In the genomic region with DNA sequence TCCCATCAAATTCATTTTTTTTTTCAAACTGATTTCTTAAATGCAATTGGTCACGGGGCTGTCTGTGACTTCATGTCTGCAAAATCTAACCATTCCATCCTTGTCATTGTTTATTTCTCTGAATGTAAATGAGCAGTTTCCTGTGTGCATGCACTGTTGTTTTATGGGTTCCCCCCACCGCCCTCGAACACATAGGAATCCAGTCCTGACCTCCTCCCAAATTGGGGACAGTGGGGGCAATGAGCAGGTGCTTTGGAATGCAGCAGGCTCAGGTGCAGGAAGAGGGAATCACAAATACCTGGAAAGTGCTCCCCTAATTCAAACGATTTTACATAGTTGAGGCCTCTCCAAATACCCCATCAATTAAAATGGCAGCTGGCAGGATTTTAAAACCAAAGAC, we compare ENCODE assay signal across 19 cellular contexts.
A peak's percentile ranks its signal among the peaks of the same experiment; 100 is the strongest.
DNase-seq lines count a peak whose midpoint lies in the region; ATAC-seq, FAIRE-seq and TF ChIP-seq lines count a peak whose summit lies in the region.
"Had no signal": no experiment of that assay in that cellular context is flagged by ENCODE, and none has a peak within 500 bp of the region (broad histone marks: within the 10 kb centered on the region; RNA-seq: fewer than 3 reads in every experiment).

No MANE protein-coding gene starts in this region.

- DNase-seq in H7 (peak; percentile 25), RWPE2 (ENCODE audit: low spot score) (peak; percentile 32), sigmoid colon (peak; percentile 3), lower lobe of right lung (no peak), GM12892 (ENCODE audit: insufficient read length) (no peak), HEK293T (ENCODE audit: extremely low spot score) (no peak)
- DNase-seq: CD4-positive, alpha-beta memory T cell; DMS153; GDM1; KG1; NCI-H1105 treated with DMSO at 0.1 percent for 48 hours; NCI-H1694 treated with DMSO at 0.1 percent for 48 hours; NCI-H510A treated with DMSO at 0.1 percent for 48 hours; NCI-H774; PC-3 had no signal

- POLR2A ChIA-PET in HEK293T (lab: Yijun Ruan, JAX): no interaction called here

- no peak for TF ChIP-seq EP300 in sigmoid colon (IDR thresholded peaks at IDR 0.05)

- CTCF ChIA-PET in HEK293T (lab: Yijun Ruan, JAX): no interaction called here

- WGBS in sigmoid colon, 2 donors: 41 to 42% methylated on average over 4 of the region's 4 CpGs

- H3K27ac ChIP-seq in RWPE2 (ENCODE audit: poor library complexity, severe bottlenecking): no peak overlapping the region
- H3K27ac ChIP-seq in iPS-18a (ENCODE audit: low read length): no peak overlapping the region
- H3K27ac ChIP-seq in sigmoid colon: no peak overlapping the region
- no peak overlapping the region for H3K27ac ChIP-seq in lower lobe of right lung
- H3K27ac ChIP-seq: RWPE1 had no signal

- TF ChIP-seq CTCF in RWPE2 (IDR thresholded peaks at IDR 0.05; ENCODE audit: poor library complexity, severe bottlenecking) (no peak), sigmoid colon (IDR thresholded peaks at IDR 0.05) (no peak), lower lobe of right lung (IDR thresholded peaks at IDR 0.05) (no peak)

- FAIRE-seq in GM12892 (lab: Jason Lieb, UNC): no peak
- FAIRE-seq: A204.1 had no signal

- no peaks in the 10 kb centered on the region for H3K4me1 ChIP-seq in RWPE2 (ENCODE audit: insufficient read depth, poor library complexity, severe bottlenecking)
- peaks cover 48% of the 10 kb centered on the region for H3K4me1 ChIP-seq in iPS-18a (ENCODE audit: control insufficient read depth, low read depth, low read length)
- H3K4me1 ChIP-seq in sigmoid colon: peaks cover 0 to 6% (median 0%) of the 10 kb centered on the region in 4 donors
- no peaks in the 10 kb centered on the region for H3K4me1 ChIP-seq in lower lobe of right lung

- no peak overlapping the region for H3K9ac ChIP-seq in iPS-18a (ENCODE audit: low read length)

- intact Hi-C loops in sigmoid colon (cut with DNase I): no loop called here
- intact Hi-C loops in lower lobe of right lung (cut with DNase I): no loop called here

- H3K27me3 ChIP-seq in H7 (ENCODE audit: control insufficient read depth, insufficient read depth, low read length) (peaks cover 6% of the 10 kb centered on the region), RWPE2 (ENCODE audit: insufficient read depth, poor library complexity, severe bottlenecking) (no peaks in the 10 kb centered on the region), iPS-18a (ENCODE audit: control insufficient read depth, insufficient read depth, low read length) (peaks cover 74% of the 10 kb centered on the region), sigmoid colon (peaks cover 0 to 10% (median 0%) of the 10 kb centered on the region in 3 donors), lower lobe of right lung (ENCODE audit: low read depth) (peaks cover 17% of the 10 kb centered on the region)

- ATAC-seq in RWPE2 (ENCODE audit: low read depth): no peak
- no peak for ATAC-seq in lower lobe of right lung
- ATAC-seq: HCT116, PC-3 had no signal

- no peaks in the 10 kb centered on the region for H3K36me3 ChIP-seq in H7 (replicated peaks; ENCODE audit: control insufficient read depth, insufficient read depth, low read length)
- no peaks in the 10 kb centered on the region for H3K36me3 ChIP-seq in RWPE2 (ENCODE audit: low read depth)
- no peaks in the 10 kb centered on the region for H3K36me3 ChIP-seq in iPS-18a (ENCODE audit: control insufficient read depth, low read depth, low read length)
- no peaks in the 10 kb centered on the region for H3K36me3 ChIP-seq in sigmoid colon
- H3K36me3 ChIP-seq in lower lobe of right lung: no peaks in the 10 kb centered on the region

- H3K4me3 ChIP-seq in H7 (ENCODE audit: insufficient read depth, low read depth, low read length) (no peak overlapping the region), RWPE2 (ENCODE audit: severe bottlenecking) (no peak overlapping the region), iPS-18a (ENCODE audit: low read length) (peak overlapping the region; percentile 22), sigmoid colon (no peak overlapping the region), lower lobe of right lung (no peak overlapping the region)

- TF ChIP-seq POLR2A in sigmoid colon (IDR thresholded peaks at IDR 0.05) (no peak), GM12892 (IDR thresholded peaks at IDR 0.05; ENCODE audit: low read depth, low read length) (no peak)

- H3K9me3 ChIP-seq in RWPE2 (ENCODE audit: severe bottlenecking): no peaks in the 10 kb centered on the region
- no peaks in the 10 kb centered on the region for H3K9me3 ChIP-seq in iPS-18a (ENCODE audit: control insufficient read depth, low read depth, low read length)
- no peaks in the 10 kb centered on the region for H3K9me3 ChIP-seq in sigmoid colon
- no peaks in the 10 kb centered on the region for H3K9me3 ChIP-seq in lower lobe of right lung

TF ChIP-seq in HEK293T, 16 proteins besides CTCF, POLR2A, EP300 and RAD21:
- no peak for TF ChIP-seq ELF4 (IDR thresholded peaks at IDR 0.05)
- TF ChIP-seq TARDBP (IDR thresholded peaks at IDR 0.05): no peak
- no peak for TF ChIP-seq L3MBTL2 (conservative IDR thresholded peaks at IDR 0.05)
- TF ChIP-seq FOXA1 (IDR thresholded peaks at IDR 0.05): no peak
- TF ChIP-seq NFRKB (IDR thresholded peaks at IDR 0.05): no peak
- TF ChIP-seq FOXM1 (IDR thresholded peaks at IDR 0.05; ENCODE audit: borderline replicate concordance): no peak
- TF ChIP-seq ZNF384 (IDR thresholded peaks at IDR 0.05): no peak
- TF ChIP-seq, protein P1, sequence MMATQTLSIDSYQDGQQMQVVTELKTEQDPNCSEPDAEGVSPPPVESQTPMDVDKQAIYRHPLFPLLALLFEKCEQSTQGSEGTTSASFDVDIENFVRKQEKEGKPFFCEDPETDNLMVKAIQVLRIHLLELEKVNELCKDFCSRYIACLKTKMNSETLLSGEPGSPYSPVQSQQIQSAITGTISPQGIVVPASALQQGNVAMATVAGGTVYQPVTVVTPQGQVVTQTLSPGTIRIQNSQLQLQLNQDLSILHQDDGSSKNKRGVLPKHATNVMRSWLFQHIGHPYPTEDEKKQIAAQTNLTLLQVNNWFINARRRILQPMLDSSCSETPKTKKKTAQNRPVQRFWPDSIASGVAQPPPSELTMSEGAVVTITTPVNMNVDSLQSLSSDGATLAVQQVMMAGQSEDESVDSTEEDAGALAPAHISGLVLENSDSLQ (IDR thresholded peaks at IDR 0.05): no peak

Comparison
In these comparisons a context has a peak if more than half of its experiments do, and no peak if none do; other contexts are left out.
1. DNase-seq: peak in H7 (single experiment), RWPE2 (single experiment) and sigmoid colon (single experiment); none in lower lobe of right lung (single experiment), GM12892 (single experiment) and HEK293T (single experiment).